ENCODE assay signal across 8 cellular contexts in the genomic region with DNA sequence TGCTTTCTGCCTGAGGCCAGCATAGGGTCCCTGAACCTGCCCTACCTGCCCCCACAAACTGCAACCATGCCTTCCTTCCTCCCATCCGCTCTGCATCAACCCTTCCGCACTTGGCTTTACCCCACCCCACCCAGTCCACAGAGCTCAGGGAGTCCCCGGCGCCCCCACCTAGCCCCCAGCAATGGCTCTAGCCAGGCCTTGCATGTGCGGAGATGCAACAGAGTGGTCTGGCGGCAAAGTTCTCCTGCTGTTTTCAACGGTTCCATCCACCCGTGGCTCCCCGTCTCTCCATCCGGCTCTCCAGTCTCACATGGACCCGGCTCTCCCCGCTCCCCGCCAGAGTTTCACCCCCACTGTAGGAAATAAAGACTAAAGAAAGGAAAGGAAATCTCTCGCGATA. TPM values are rescaled to one million over a fixed set of nuclear protein-coding genes. Genes with fewer than 3 reads are reported as not detected.
A peak's percentile ranks its signal among the peaks of the same experiment; 100 is the strongest.
DNase-seq lines count a peak whose midpoint lies in the region; ATAC-seq and TF ChIP-seq lines count a peak whose summit lies in the region.
"Had no signal": no experiment of that assay in that cellular context is flagged by ENCODE, and none has a peak within 500 bp of the region (broad histone marks: within the 10 kb centered on the region; RNA-seq: fewer than 3 reads in every experiment).

No MANE protein-coding gene starts in this region.

- H3K36me3 Mint-ChIP-seq in CD4-positive, alpha-beta memory T cell = no peaks in the 10 kb centered on the region
- H3K36me3 Mint-ChIP-seq in nephron progenitor cell (ENCODE audit: low read depth) = no peaks in the 10 kb centered on the region

- no peaks in the 10 kb centered on the region for H3K27me3 ChIP-seq in CD4-positive, alpha-beta memory T cell (ENCODE audit: insufficient read depth, low read length)
- H3K27me3 ChIP-seq: pancreas had no signal

- H3K4me1 ChIP-seq in CD4-positive, alpha-beta memory T cell (ENCODE audit: insufficient read depth, low read length) = peaks cover 6% of the 10 kb centered on the region

- no peak overlapping the region for H3K27ac ChIP-seq in CD4-positive, alpha-beta memory T cell (ENCODE audit: low read depth, low read length)
- H3K27ac ChIP-seq: pancreas had no signal

- peaks cover 5 to 13% (median 6%) of the 10 kb centered on the region in 4 donors for H3K4me1 Mint-ChIP-seq in CD4-positive, alpha-beta memory T cell
- H3K4me1 Mint-ChIP-seq in nephron progenitor cell = peaks cover 42% of the 10 kb centered on the region

- no peaks in the 10 kb centered on the region for H3K9me3 ChIP-seq in CD4-positive, alpha-beta memory T cell (ENCODE audit: control insufficient read depth in 1 of 2, low read length in 2 of 2)
- H3K9me3 ChIP-seq: pancreas had no signal

- DNase-seq in CD4-positive, alpha-beta memory T cell = no peak
- DNase-seq in G401 (ENCODE audit: low spot score) (peak; percentile 42), cerebellar cortex (ENCODE audit: low spot score) (peak; percentile 25), nephron progenitor cell (peak; percentile 14), GM03348 (ENCODE audit: low spot score) (no peak)

- TF ChIP-seq CTCF in nephron progenitor cell (IDR thresholded peaks at IDR 0.05) = no peak

- H3K9me3 Mint-ChIP-seq in CD4-positive, alpha-beta memory T cell = peaks cover 0 to 2% (median 0%) of the 10 kb centered on the region in 8 donors
- no peaks in the 10 kb centered on the region for H3K9me3 Mint-ChIP-seq in nephron progenitor cell

- peak overlapping the region in 3 of 7 donors; percentile 3 to 74 (median 56) for H3K27ac Mint-ChIP-seq in CD4-positive, alpha-beta memory T cell
- H3K27ac Mint-ChIP-seq in nephron progenitor cell = no peak overlapping the region

- POLR2A ChIA-PET in CD4-positive, alpha-beta memory T cell (lab: Charles Lee; ENCODE audit: partially characterized antibody) = no interaction called here

- in situ Hi-C loops in G401 (cut with HindIII; ENCODE audit: low sequenced_read_pairs) = no loop called here

- ATAC-seq in HG02763 (IDR thresholded peaks at IDR 0.05; ENCODE audit: unreplicated experiment) (no peak), HG03378 (IDR thresholded peaks at IDR 0.05; ENCODE audit: unreplicated experiment) (no peak)

- H3K4me3 ChIP-seq in CD4-positive, alpha-beta memory T cell (ENCODE audit: low read length in 2 of 2) = no peak overlapping the region

- H3K36me3 ChIP-seq in CD4-positive, alpha-beta memory T cell (ENCODE audit: insufficient read depth, low read length) = no peaks in the 10 kb centered on the region
- H3K36me3 ChIP-seq: pancreas had no signal

- CTCF ChIA-PET in CD4-positive, alpha-beta memory T cell (lab: Charles Lee; ENCODE audit: partially characterized antibody) = no interaction called here

- peaks cover 18 to 32% of the 10 kb centered on the region in 2 donors for H3K27me3 Mint-ChIP-seq in CD4-positive, alpha-beta memory T cell
- peaks cover 69% of the 10 kb centered on the region for H3K27me3 Mint-ChIP-seq in nephron progenitor cell (ENCODE audit: low read depth, poor library complexity)

- peak overlapping the region; percentile 24 to 79 (median 70) for H3K4me3 Mint-ChIP-seq in CD4-positive, alpha-beta memory T cell
- peak overlapping the region; percentile 79 for H3K4me3 Mint-ChIP-seq in nephron progenitor cell

- intact Hi-C loops in CD4-positive, alpha-beta memory T cell (cut with micrococcal nuclease) = no loop called here

RNA-seq across cellular contexts. Expression of a gene that starts 0.8 kb away (rescaled TPM):
- not detected for total RNA-seq in CD4-positive, alpha-beta memory T cell
- polyA plus RNA-seq in CD4-positive, alpha-beta memory T cell = under 1 TPM in 1 of 2 donors, not detected in 1; 0.17 TPM
- not detected in 2 replicates for total RNA-seq in G401 (2014; rRNA removed; shearing (Covaris generic))

Comparison
In these comparisons a context has a peak if more than half of its experiments do, and no peak if none do; other contexts are left out.
1. DNase-seq: peak in G401 (single experiment), cerebellar cortex (single experiment) and nephron progenitor cell (single experiment); none in CD4-positive, alpha-beta memory T cell (0 of 5) and GM03348 (single experiment).